ENCODE assay signal across 8 cellular contexts in genomic region chr17:57084361-57084801, GRCh38. TPM values are rescaled to one million over a fixed set of nuclear protein-coding genes. Genes with fewer than 3 reads are reported as not detected.
DNase-seq lines count a peak whose midpoint lies in the region; ATAC-seq, FAIRE-seq and TF ChIP-seq lines count a peak whose summit lies in the region.

No MANE protein-coding gene starts in this region.

- peaks cover 30% of the 10 kb centered on the region for H3K4me1 Mint-ChIP-seq in stimulated activated effector memory CD8-positive, alpha-beta T cell treated with anti-CD3 and anti-CD28 coated beads, Interleukin-12 subunit alpha, Interleukin-12 subunit beta, amount 100 ng/mL, for 72 hours

- H3K4me1 ChIP-seq in A549 = peaks cover 15% of the 10 kb centered on the region
- peaks cover 62% of the 10 kb centered on the region for H3K4me1 ChIP-seq in left ventricle myocardium inferior

- no peaks in the 10 kb centered on the region for H3K27me3 ChIP-seq in left ventricle myocardium inferior (ENCODE audit: low read depth)

- peak overlapping the region; percentile 85 for H3K27ac Mint-ChIP-seq in stimulated activated effector memory CD8-positive, alpha-beta T cell treated with anti-CD3 and anti-CD28 coated beads, Interleukin-12 subunit alpha, Interleukin-12 subunit beta, amount 100 ng/mL, for 72 hours

- TF ChIP-seq CTCF in A549 (IDR thresholded peaks at IDR 0.05) = no peak
- TF ChIP-seq CTCF in VCaP (conservative IDR thresholded peaks at IDR 0.05) = no peak
- TF ChIP-seq CTCF in left ventricle myocardium inferior (IDR thresholded peaks at IDR 0.05; ENCODE audit: borderline replicate concordance) = no peak

- no peak for TF ChIP-seq RAD21 in A549 (conservative IDR thresholded peaks at IDR 0.05 in 1 of 2, IDR thresholded peaks at IDR 0.05 in 1 of 2)

- H3K36me3 Mint-ChIP-seq in stimulated activated effector memory CD8-positive, alpha-beta T cell treated with anti-CD3 and anti-CD28 coated beads, Interleukin-12 subunit alpha, Interleukin-12 subunit beta, amount 100 ng/mL, for 72 hours = peaks cover 6% of the 10 kb centered on the region

- FAIRE-seq in A549 (lab: Jason Lieb, UNC) = peak; percentile 54

- intact Hi-C loops in left ventricle myocardium inferior (cut with micrococcal nuclease) = no loop called here

- H3K9me3 Mint-ChIP-seq in stimulated activated effector memory CD8-positive, alpha-beta T cell treated with anti-CD3 and anti-CD28 coated beads, Interleukin-12 subunit alpha, Interleukin-12 subunit beta, amount 100 ng/mL, for 72 hours = no peaks in the 10 kb centered on the region

- POLR2A ChIA-PET in A549 (lab: Yijun Ruan, JAX) = interaction anchor here (0.5 to 1.6 kb wide), 9 partner anchors 11 to 766 kb away, joined by 3 to 9 read pairs (median 4); partner anchors contain the start of gene MRPS23

- H3K4me3 Mint-ChIP-seq in stimulated activated effector memory CD8-positive, alpha-beta T cell treated with anti-CD3 and anti-CD28 coated beads, Interleukin-12 subunit alpha, Interleukin-12 subunit beta, amount 100 ng/mL, for 72 hours = peak overlapping the region; percentile 86

- no peak for TF ChIP-seq EP300 in A549 (IDR thresholded peaks at IDR 0.05)

- CTCF ChIA-PET in A549 (lab: Yijun Ruan, JAX) = interaction anchor here (0.9 to 2.0 kb wide), 6 partner anchors 11 to 26 kb away, joined by 3 to 16 read pairs (median 4); no protein-coding TSS in a partner anchor

- peak overlapping the region; percentile 72 for H3K4me3 ChIP-seq in A549
- peak overlapping the region; percentile 91 for H3K4me3 ChIP-seq in left ventricle myocardium inferior

- TF ChIP-seq POLR2A in A549 (IDR thresholded peaks at IDR 0.05; ENCODE audit: low read length) = no peak

- no peak for DNase-seq in A549 (ENCODE audit: low read depth in 1 of 2, low spot score in 1 of 2)
- no peak for DNase-seq in left ventricle myocardium inferior
- no peak for DNase-seq in stimulated activated effector memory CD8-positive, alpha-beta T cell treated with anti-CD3 and anti-CD28 coated beads, Interleukin-12 subunit alpha, Interleukin-12 subunit beta, amount 100 ng/mL, for 72 hours (ENCODE audit: low spot score in 2 of 2)
- DNase-seq in dedifferentiated amniotic fluid mesenchymal stem cell (ENCODE audit: extremely low spot score) = no peak
- DNase-seq in activated CD8-positive, alpha-beta memory T cell treated with anti-CD3 and anti-CD28 coated beads, Interleukin-2, amount 50 U/mL, for 4 hours = no peak
- no peak for DNase-seq in inferior parietal cortex (ENCODE audit: extremely low spot score)

- no peaks in the 10 kb centered on the region for H3K36me3 ChIP-seq in left ventricle myocardium inferior

- H3K27ac ChIP-seq in A549 (peak overlapping the region; percentile 92), VCaP (peak overlapping the region; percentile 94), left ventricle myocardium inferior (replicated peaks) (peak overlapping the region; percentile 94)

- ATAC-seq in A549 (peak; percentile 1 to 64; a peak in 4 of 6 replicates), GM21447 (IDR thresholded peaks at IDR 0.05; ENCODE audit: unreplicated experiment) (peak; percentile 18)
- peak; percentile 37 for ATAC-seq in stimulated activated effector memory CD8-positive, alpha-beta T cell treated with anti-CD3 and anti-CD28 coated beads, Interleukin-12 subunit alpha, Interleukin-12 subunit beta, amount 100 ng/mL, for 72 hours

- WGBS in A549 (ENCODE audit: missing lambda C conversion rate) = under 1% methylated on average over 7 of the region's 7 CpGs

- peak overlapping the region; percentile 97 for H3K4me2 ChIP-seq in A549

- H3K9me3 ChIP-seq in A549 (no peaks in the 10 kb centered on the region), left ventricle myocardium inferior (replicated peaks) (no peaks in the 10 kb centered on the region)

TF ChIP-seq in A549, 52 proteins besides CTCF, POLR2A, EP300 and RAD21:
- TF ChIP-seq FOSL2 (IDR thresholded peaks at IDR 0.05) = no peak
- peak; percentile 54; the same call in 1 of the 2 replicates for TF ChIP-seq FOSL2 (CRISPR knock-in tag; IDR thresholded peaks at IDR 0.05)
- 0 out of 2 replicates have a peak, but pooled peaks have one; percentile 59 for TF ChIP-seq HOXA7 (CRISPR knock-in tag; IDR thresholded peaks at IDR 0.05)
- no peak for TF ChIP-seq CBX8 (IDR thresholded peaks at IDR 0.05)
- TF ChIP-seq CBX2 (IDR thresholded peaks at IDR 0.05; ENCODE audit: borderline replicate concordance, low read depth) = no peak

RNA-seq across cellular contexts. Expression of gene AKAP1, which starts 0.7 kb away (rescaled TPM):
- polyA plus RNA-seq in A549 (2011; rRNA removed) = 45.8 and 91.1 TPM in 2 replicates
- polyA plus RNA-seq in A549 (2012; cell fraction: cytosol; rRNA removed) = 103 and 110 TPM in 2 replicates
- 243 and 294 TPM in 2 replicates for polyA plus RNA-seq in A549 (2012; cell fraction: nucleus; rRNA removed)
- polyA plus RNA-seq in A549 (2017; fragmentation: RNase III; extraction: RNeasy Plus Mini Kit Qiagen cat#74134 plus additional on column Dnase treatment) = 45.4 to 49.4 TPM (median 48.0 TPM) in 3 replicates
- 121 and 143 TPM in 2 replicates for polyA minus RNA-seq in A549 (2011; rRNA and poly(A)+ RNA removed)
- total RNA-seq in left ventricle myocardium inferior = 214 TPM
